ENCODE assay signal across 12 cellular contexts in genomic region chr2:239227111-239227581, GRCh38.
DNase-seq lines count a peak whose midpoint lies in the region; FAIRE-seq and TF ChIP-seq lines count a peak whose summit lies in the region.
"Had no signal": no experiment of that assay in that cellular context is flagged by ENCODE, and none has a peak within 500 bp of the region (broad histone marks: within the 10 kb centered on the region; RNA-seq: fewer than 3 reads in every experiment).

No MANE protein-coding gene starts in this region.

- DNase-seq in HL-60 (ENCODE audit: low read depth in 1 of 2, low spot score in 1 of 2) = no peak
- no peak for DNase-seq in colonic mucosa
- no peak for DNase-seq in midbrain (lab: John Stamatoyannopoulos, UW)
- no peak for DNase-seq in NCI-H526 treated with DMSO at 0.1 percent for 48 hours (lab: John Stamatoyannopoulos, UW)
- DNase-seq in DMS53 treated with DMSO at 0.1 percent for 48 hours (lab: John Stamatoyannopoulos, UW; ENCODE audit: unreplicated experiment) = no peak
- no peak for DNase-seq in urothelium cell line (ENCODE audit: low spot score)
- DNase-seq: activated gamma-delta T cell treated with Interleukin-2 at 50 U/mL for 16 hours; effector CD8-positive, alpha-beta T cell had no signal

- H3K27me3 ChIP-seq in HL-60 (ENCODE audit: insufficient read depth, poor library complexity, severe bottlenecking) (no peaks in the 10 kb centered on the region), colonic mucosa (no peaks in the 10 kb centered on the region), subcutaneous abdominal adipose tissue (ENCODE audit: control insufficient read depth in 5 of 5, insufficient read depth in 4 of 5, low read length in 5 of 5) (no peaks in the 10 kb centered on the region)
- H3K27me3 ChIP-seq: pancreas had no signal

- FAIRE-seq in urothelium cell line (lab: Jason Lieb, UNC) = no peak
- FAIRE-seq: GM12878, pancreas had no signal

- H3K9ac ChIP-seq in colonic mucosa (ENCODE audit: low read depth in 2 of 2, low read length in 2 of 2) (peak overlapping the region; percentile 23 to 50), subcutaneous abdominal adipose tissue (ENCODE audit: low read length in 5 of 5) (peak overlapping the region in 4 of 5 donors; percentile 6 to 56 (median 44))

- WGBS in mesodermal cell (ENCODE audit: insufficient coverage in 2 of 2), 2 experiments = 87 to 95% methylated on average over 9 to 10 of the region's 10 CpGs

- H3K4me3 ChIP-seq in HL-60 (replicated peaks; ENCODE audit: insufficient read depth, low read length) (no peak overlapping the region), colonic mucosa (no peak overlapping the region), mesodermal cell (ENCODE audit: extremely low read depth, insufficient read depth, low read length, poor library complexity, severe bottlenecking) (no peak overlapping the region), subcutaneous abdominal adipose tissue (ENCODE audit: low read depth in 1 of 5, low read length in 5 of 5) (no peak overlapping the region)
- H3K4me3 ChIP-seq: GM12878, pancreas had no signal

- H3K36me3 ChIP-seq in colonic mucosa (no peaks in the 10 kb centered on the region), mesodermal cell (ENCODE audit: control insufficient read depth, insufficient read depth, low read length) (no peaks in the 10 kb centered on the region), subcutaneous abdominal adipose tissue (ENCODE audit: control insufficient read depth in 5 of 5, insufficient read depth in 5 of 5, low read length in 5 of 5) (no peaks in the 10 kb centered on the region)
- H3K36me3 ChIP-seq: pancreas had no signal

- H3K4me1 ChIP-seq in colonic mucosa (peaks cover 10% of the 10 kb centered on the region), mesodermal cell (ENCODE audit: control insufficient read depth, insufficient read depth, low read length, poor library complexity, severe bottlenecking) (peaks cover 51% of the 10 kb centered on the region), subcutaneous abdominal adipose tissue (ENCODE audit: control insufficient read depth in 5 of 5, insufficient read depth in 5 of 5, low read length in 5 of 5) (peaks cover 29 to 73% (median 60%) of the 10 kb centered on the region in 5 donors)

- H3K9me3 ChIP-seq in colonic mucosa = no peaks in the 10 kb centered on the region
- H3K9me3 ChIP-seq in mesodermal cell (ENCODE audit: control insufficient read depth, low read length) = no peaks in the 10 kb centered on the region
- H3K9me3 ChIP-seq in subcutaneous abdominal adipose tissue (ENCODE audit: control insufficient read depth in 5 of 5, low read length in 5 of 5) = no peaks in the 10 kb centered on the region
- H3K9me3 ChIP-seq: pancreas had no signal

- no peak for TF ChIP-seq CTCF in HL-60 (IDR thresholded peaks at IDR 0.05; ENCODE audit: insufficient read depth, low read length)
- no peak for TF ChIP-seq CTCF in colonic mucosa (IDR thresholded peaks at IDR 0.05)

- intact Hi-C loops in colonic mucosa (cut with DNase I) = no loop called here

- H3K27ac ChIP-seq in HL-60 (replicated peaks) (peak overlapping the region; percentile 99), colonic mucosa (peak overlapping the region; percentile 6), mesodermal cell (ENCODE audit: low read depth, low read length, severe bottlenecking) (peak overlapping the region; percentile 59), subcutaneous abdominal adipose tissue (ENCODE audit: low read depth, low read length) (peak overlapping the region; percentile 96)

Comparison
In these comparisons a context has a peak if more than half of its experiments do, and no peak if none do; other contexts are left out.
1. H3K27ac ChIP-seq: peak in every context shown above with its lines; median percentile 99 in HL-60; 96 in subcutaneous abdominal adipose tissue; 59 in mesodermal cell; 6 in colonic mucosa.